21 cellular contexts compared by ENCODE assay signal in the genomic region with DNA sequence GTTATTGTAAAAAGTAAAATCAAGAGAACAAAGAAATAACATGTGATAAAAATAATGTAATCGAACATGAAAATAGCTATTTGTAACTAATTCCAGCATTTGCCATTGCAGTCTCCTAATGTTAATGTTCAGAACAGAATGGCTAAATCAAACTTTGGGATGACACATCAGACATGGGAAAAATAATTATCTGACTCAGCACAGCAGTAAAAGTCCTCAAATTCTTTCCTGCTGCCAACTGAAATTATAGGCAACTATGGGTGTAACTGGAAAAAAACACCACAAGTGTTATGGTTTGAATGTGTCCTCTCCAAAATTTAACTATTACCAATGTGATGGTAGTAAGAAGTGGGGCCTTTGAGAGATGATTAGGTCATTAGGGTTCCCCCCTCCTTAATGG.
"Had no signal": no experiment of that assay in that cellular context is flagged by ENCODE, and none has a peak within 500 bp of the region (broad histone marks: within the 10 kb centered on the region; RNA-seq: fewer than 3 reads in every experiment).

No MANE protein-coding gene starts in this region.

- H3K9me3 Mint-ChIP-seq: naive B cell, nephron progenitor cell had no signal

- H3K27ac ChIP-seq: esophagus squamous epithelium, psoas muscle, right lobe of liver, testis, tibial nerve, upper lobe of right lung, vagina had no signal

- H3K4me3 Mint-ChIP-seq: naive B cell; nephron progenitor cell; stimulated activated memory B cell treated with anti-CD40 and anti-IgM and Interleukin-4, amounts not matched to agents 10 μg/mL and 1 μg/mL and 100 μg/mL, for 72 hours; stimulated activated naive CD8-positive, alpha-beta T cell treated with anti-CD3 and anti-CD28 coated beads, Interleukin-15, Interleukin-2, amounts not matched to agents 100 ng/mL and 50 ng/mL, for 24 hours had no signal

- DNase-seq: esophagus squamous epithelium; foreskin melanocyte; head of caudate nucleus; hippocampal formation; left colon; left ventricle myocardium superior; mesenchymal stem cell; midbrain; naive B cell; nephron progenitor cell; psoas muscle; retina; right lobe of liver; stimulated activated CD4-positive, alpha-beta T cell treated with anti-CD3 and anti-CD28 coated beads, Interleukin-4, amount 100 ng/mL, for 1 hour; testis; upper lobe of right lung had no signal

- H3K36me3 ChIP-seq: esophagus squamous epithelium, right lobe of liver, tibial nerve, upper lobe of right lung, vagina had no signal

- H3K27me3 ChIP-seq: esophagus squamous epithelium, right lobe of liver, testis, tibial nerve, upper lobe of right lung, vagina had no signal

- H3K4me1 Mint-ChIP-seq: nephron progenitor cell; stimulated activated memory B cell treated with anti-CD40 and anti-IgM and Interleukin-4, amounts not matched to agents 10 μg/mL and 1 μg/mL and 100 μg/mL, for 72 hours had no signal

- H3K4me3 ChIP-seq: esophagus squamous epithelium, lung, psoas muscle, right lobe of liver, testis, tibial nerve, upper lobe of right lung, vagina had no signal

- H3K27ac Mint-ChIP-seq: naive B cell; nephron progenitor cell; stimulated activated memory B cell treated with anti-CD40 and anti-IgM and Interleukin-4, amounts not matched to agents 10 μg/mL and 1 μg/mL and 100 μg/mL, for 72 hours; stimulated activated naive CD8-positive, alpha-beta T cell treated with anti-CD3 and anti-CD28 coated beads, Interleukin-15, Interleukin-2, amounts not matched to agents 100 ng/mL and 50 ng/mL, for 24 hours had no signal

- H3K4me1 ChIP-seq: esophagus squamous epithelium, psoas muscle, right lobe of liver, testis, tibial nerve, upper lobe of right lung, vagina had no signal

- H3K27me3 Mint-ChIP-seq: naive B cell; stimulated activated memory B cell treated with anti-CD40 and anti-IgM and Interleukin-4, amounts not matched to agents 10 μg/mL and 1 μg/mL and 100 μg/mL, for 72 hours; stimulated activated naive CD8-positive, alpha-beta T cell treated with anti-CD3 and anti-CD28 coated beads, Interleukin-15, Interleukin-2, amounts not matched to agents 100 ng/mL and 50 ng/mL, for 24 hours had no signal

- H3K36me3 Mint-ChIP-seq: naive B cell; stimulated activated memory B cell treated with anti-CD40 and anti-IgM and Interleukin-4, amounts not matched to agents 10 μg/mL and 1 μg/mL and 100 μg/mL, for 72 hours had no signal

- H3K9me3 ChIP-seq: esophagus squamous epithelium, psoas muscle, right lobe of liver, testis, tibial nerve, upper lobe of right lung, vagina had no signal
